22 cellular contexts compared by ENCODE assay signal in genomic region chr12:6118891-6119568, GRCh38. TPM values are rescaled to one million over a fixed set of nuclear protein-coding genes. Genes with fewer than 3 reads are reported as not detected.
DNase-seq lines count a peak whose midpoint lies in the region; ATAC-seq, FAIRE-seq and TF ChIP-seq lines count a peak whose summit lies in the region.
"Had no signal": no experiment of that assay in that cellular context is flagged by ENCODE, and none has a peak within 500 bp of the region (broad histone marks: within the 10 kb centered on the region; RNA-seq: fewer than 3 reads in every experiment).

No MANE protein-coding gene starts in this region.

- H2AK5ac ChIP-seq in H1 (ENCODE audit: low read depth, low read length) (0 out of 2 replicates have a peak overlapping the region, but pooled peaks have one; percentile 39), mesenchymal stem cell (ENCODE audit: low read length, severe bottlenecking) (no peak overlapping the region)

- H3K9me3 ChIP-seq in H1 (ENCODE audit: insufficient read depth in 2 of 2, low read depth in 1 of 2, low read length in 1 of 2) (no peaks in the 10 kb centered on the region), mesenchymal stem cell (ENCODE audit: control insufficient read depth, low read length) (no peaks in the 10 kb centered on the region), suprapubic skin (no peaks in the 10 kb centered on the region)

- H3K36me3 ChIP-seq in H1 (ENCODE audit: control insufficient read depth in 2 of 4, insufficient read depth in 4 of 4, low read length in 3 of 4) (no peaks in the 10 kb centered on the region), mesenchymal stem cell (ENCODE audit: control insufficient read depth in 1 of 2, insufficient read depth in 2 of 2, low read depth in 1 of 2, low read length in 2 of 2) (no peaks in the 10 kb centered on the region), suprapubic skin (no peaks in the 10 kb centered on the region)

- H3K27ac ChIP-seq in H1 (ENCODE audit: low read depth, low read length) (no peak overlapping the region), mesenchymal stem cell (ENCODE audit: low read length, poor library complexity, severe bottlenecking) (no peak overlapping the region), suprapubic skin (no peak overlapping the region)
- H3K27ac ChIP-seq: hepatocyte had no signal

- H2BK12ac ChIP-seq in H1 (ENCODE audit: low read depth, low read length): no peak overlapping the region
- H2BK12ac ChIP-seq in mesenchymal stem cell (ENCODE audit: low read length in 2 of 2): no peak overlapping the region

- H2BK120ac ChIP-seq in H1 (replicated peaks; ENCODE audit: low read depth, low read length): no peak overlapping the region
- H2BK120ac ChIP-seq in mesenchymal stem cell (ENCODE audit: low read depth, low read length): no peak overlapping the region

- no peak for ATAC-seq in GM18858 (IDR thresholded peaks at IDR 0.05; ENCODE audit: unreplicated experiment)
- ATAC-seq: stimulated activated effector memory CD8-positive, alpha-beta T cell treated with anti-CD3 and anti-CD28 coated beads, Interleukin-12 subunit alpha, Interleukin-12 subunit beta, amount 100 ng/mL, for 72 hours had no signal

- TF ChIP-seq EP300 in H1 (IDR thresholded peaks at IDR 0.05; ENCODE audit: borderline replicate concordance in 1 of 2, low read depth in 2 of 2, low read length in 2 of 2) (no peak), suprapubic skin (IDR thresholded peaks at IDR 0.05) (no peak)

- CTCF ChIA-PET in H1 (lab: Charles Lee; ENCODE audit: partially characterized antibody): interaction anchor here (0.8 to 2.1 kb wide), 10 partner anchors 8 to 166 kb away, joined by 3 to 5 read pairs (median 3); no protein-coding TSS in a partner anchor

- H2BK20ac ChIP-seq in H1 (ENCODE audit: low read length): no peak overlapping the region

- no peak overlapping the region for H3K56ac ChIP-seq in H1 (replicated peaks; ENCODE audit: insufficient read length, low read depth, low read length)

- H3K79me1 ChIP-seq in H1 (ENCODE audit: low read depth, low read length) (no peaks in the 10 kb centered on the region), mesenchymal stem cell (replicated peaks; ENCODE audit: low read length, poor library complexity, severe bottlenecking) (no peaks in the 10 kb centered on the region)

- no peak for TF ChIP-seq CTCF in H1 (IDR thresholded peaks at IDR 0.05; ENCODE audit: control extremely low read depth in 1 of 3, insufficient read depth in 1 of 3, low read depth in 1 of 3, low read length in 3 of 3)
- TF ChIP-seq CTCF in suprapubic skin (IDR thresholded peaks at IDR 0.05): no peak

- H4K8ac ChIP-seq in H1 (ENCODE audit: extremely low read depth, insufficient read depth, low read length) (no peak overlapping the region), mesenchymal stem cell (ENCODE audit: low read length) (no peak overlapping the region)

- peak; percentile 38 for DNase-seq in M059J (ENCODE audit: low read depth)
- DNase-seq in H1 (ENCODE audit: low read depth in 1 of 2, low spot score in 2 of 2): no peak
- no peak for DNase-seq in mesenchymal stem cell
- DNase-seq in suprapubic skin (ENCODE audit: low spot score in 2 of 2): peak in 1 of 2 donors; percentile 45
- no peak for DNase-seq in inferior parietal cortex (ENCODE audit: extremely low spot score)
- no peak for DNase-seq in NCI-H2227 treated with DMSO at 0.1 percent for 48 hours (lab: John Stamatoyannopoulos, UW)
- DNase-seq: activated CD4-positive, alpha-beta T cell treated with anti-CD3 and anti-CD28 coated beads, Interleukin-2, amount 50 U/mL, for 1 hour; activated CD8-positive, alpha-beta memory T cell treated with anti-CD3 and anti-CD28 coated beads, Interleukin-2, amount 50 U/mL, for 4 hours; activated effector memory CD4-positive, alpha-beta T cell treated with anti-CD3 and anti-CD28 coated beads, Interleukin-2, amount 50 U/mL, for 16 hours; amniotic stem cell; caudate nucleus; effector CD4-positive, alpha-beta T cell; GOT3; NCI-H1105 treated with DMSO at 0.1 percent for 48 hours; NCI-H524; retina; SHP77 treated with DMSO at 0.1 percent for 48 hours; T-helper 1 cell had no signal

- no peak overlapping the region for H4K91ac ChIP-seq in H1 (replicated peaks; ENCODE audit: insufficient read length, low read length)
- H4K91ac ChIP-seq in mesenchymal stem cell (ENCODE audit: low read length): no peak overlapping the region

- H3K4ac ChIP-seq in H1 (replicated peaks; ENCODE audit: insufficient read length, low read depth, low read length): no peak overlapping the region
- no peak overlapping the region for H3K4ac ChIP-seq in mesenchymal stem cell (ENCODE audit: low read depth in 1 of 2, low read length in 2 of 2)

- FAIRE-seq in H1 (lab: Jason Lieb, UNC): no peak
- FAIRE-seq: keratinocyte had no signal

- H3K4me2 ChIP-seq in H1 (ENCODE audit: insufficient read depth in 1 of 2, low read depth in 2 of 2, low read length in 2 of 2) (no peak overlapping the region), mesenchymal stem cell (ENCODE audit: low read length, poor library complexity, severe bottlenecking) (no peak overlapping the region)
- H3K4me2 ChIP-seq: hepatocyte had no signal

- no peaks in the 10 kb centered on the region for H4K20me1 ChIP-seq in H1 (replicated peaks in 1 of 2; ENCODE audit: control insufficient read depth in 1 of 2, insufficient read depth in 2 of 2, low read length in 2 of 2)

- H3K4me1 ChIP-seq in H1 (replicated peaks in 1 of 4; ENCODE audit: control insufficient read depth in 3 of 4, insufficient read depth in 4 of 4, low read length in 3 of 4): no peaks in the 10 kb centered on the region
- peaks cover 35% of the 10 kb centered on the region for H3K4me1 ChIP-seq in mesenchymal stem cell (ENCODE audit: control insufficient read depth, insufficient read depth, low read depth, low read length)
- peaks cover 9% of the 10 kb centered on the region for H3K4me1 ChIP-seq in suprapubic skin

- H3K23ac ChIP-seq in H1 (ENCODE audit: insufficient read length) (no peak overlapping the region), mesenchymal stem cell (ENCODE audit: low read length in 2 of 2) (no peak overlapping the region)

- H3K79me2 ChIP-seq in H1 (ENCODE audit: control insufficient read depth in 1 of 2, insufficient read depth in 2 of 2, low read length in 2 of 2): no peaks in the 10 kb centered on the region
- H3K79me2 ChIP-seq: hepatocyte had no signal

- no peaks in the 10 kb centered on the region for H3K23me2 ChIP-seq in H1 (ENCODE audit: low read depth, low read length)

- TF ChIP-seq POLR2A in H1 (IDR thresholded peaks at IDR 0.05; ENCODE audit: control extremely low read depth in 1 of 2, low read depth in 2 of 2, low read length in 2 of 2) (no peak), suprapubic skin (IDR thresholded peaks at IDR 0.05) (no peak)

- 91% methylated on average over 9 of the region's 9 CpGs; no CpG with 5 or more reads in 1 of the 2 experiments for WGBS in H1 (ENCODE audit: extremely low coverage in 1 of 2, insufficient coverage in 1 of 2, insufficient read length in 1 of 2, insufficient replicate concordance in 2 of 2, low coverage in 1 of 2, low lambda C conversion rate in 2 of 2, missing lambda C conversion rate in 1 of 2), 2 experiments
- WGBS in mesenchymal stem cell: 88% methylated on average over 9 of the region's 9 CpGs
- WGBS in suprapubic skin: 76% methylated on average over 9 of the region's 9 CpGs

- no peak overlapping the region for H3K18ac ChIP-seq in H1 (ENCODE audit: extremely low read depth, low read length)
- H3K18ac ChIP-seq in mesenchymal stem cell (ENCODE audit: low read depth in 1 of 2, low read length in 2 of 2): peak overlapping the region in 1 of 2 experiments; percentile 9

- H2BK5ac ChIP-seq in H1 (ENCODE audit: low read depth, low read length) (no peak overlapping the region), mesenchymal stem cell (ENCODE audit: low read depth, low read length, poor library complexity, severe bottlenecking) (no peak overlapping the region)

- H3K14ac ChIP-seq in H1 (ENCODE audit: insufficient read length): no peak overlapping the region
- no peak overlapping the region for H3K14ac ChIP-seq in mesenchymal stem cell (ENCODE audit: low read length in 2 of 2)

- H3K9ac ChIP-seq in H1 (replicated peaks in 1 of 4; ENCODE audit: extremely low read depth in 1 of 4, low read depth in 3 of 4, low read length in 3 of 4): no peak overlapping the region
- no peak overlapping the region for H3K9ac ChIP-seq in mesenchymal stem cell (ENCODE audit: low read length)

- POLR2A ChIA-PET in H1 (lab: Charles Lee; ENCODE audit: partially characterized antibody): interaction anchor here (2.3 kb wide), 1 partner anchor 35 kb away, joined by 5 read pairs; no protein-coding TSS in a partner anchor

- TF ChIP-seq RAD21 in H1 (IDR thresholded peaks at IDR 0.05 in 1 of 2, conservative IDR thresholded peaks at IDR 0.05 in 1 of 2; ENCODE audit: low read depth in 2 of 2, low read length in 2 of 2): no peak

- H2BK15ac ChIP-seq in H1 (ENCODE audit: low read length): no peak overlapping the region
- H2BK15ac ChIP-seq in mesenchymal stem cell (ENCODE audit: low read depth, poor library complexity, severe bottlenecking): peak overlapping the region; percentile 12

- no peak overlapping the region for H4K5ac ChIP-seq in H1 (ENCODE audit: insufficient read length, low read depth, low read length)

- H2AFZ ChIP-seq in H1 (ENCODE audit: low read length) (no peak overlapping the region), mesenchymal stem cell (ENCODE audit: low read depth, low read length) (no peak overlapping the region)
- H2AFZ ChIP-seq: hepatocyte had no signal

- H3K27me3 ChIP-seq in H1 (replicated peaks in 1 of 4; ENCODE audit: control insufficient read depth in 3 of 4, extremely low read depth in 1 of 4, insufficient read depth in 3 of 4, low read length in 3 of 4): no peaks in the 10 kb centered on the region
- H3K27me3 ChIP-seq in mesenchymal stem cell (ENCODE audit: control insufficient read depth in 1 of 2, insufficient read depth in 1 of 2, low read length in 2 of 2): peaks cover 0 to 28% of the 10 kb centered on the region in 2 experiments
- H3K27me3 ChIP-seq in suprapubic skin: no peaks in the 10 kb centered on the region
- H3K27me3 ChIP-seq: hepatocyte had no signal

- H3K4me3 ChIP-seq in H1 (ENCODE audit: extremely low read depth in 1 of 4, insufficient read depth in 2 of 4, low read depth in 3 of 4, low read length in 4 of 4) (no peak overlapping the region), mesenchymal stem cell (ENCODE audit: insufficient read depth in 1 of 2, low read depth in 1 of 2, low read length in 2 of 2) (no peak overlapping the region), suprapubic skin (peak overlapping the region; percentile 6)
- H3K4me3 ChIP-seq: hepatocyte had no signal

RNA-seq across cellular contexts. Expression of gene VWF, which starts 5.4 kb away (rescaled TPM):
- total RNA-seq in M059J (2014; rRNA removed; shearing (Covaris generic)): 0.05 TPM in 1 of 2 replicates, not detected in the other
- total RNA-seq in H1 (2021; fragmentation: NEBNext Ultra II Directional; extraction: Animal tissue kit (Norgen Biotek cat#: 25700)): 0.60 and 0.63 TPM in 2 replicates
- 0.39 and 0.67 TPM in 2 replicates for polyA plus RNA-seq in H1 (2011; rRNA removed)
- polyA plus RNA-seq in H1 (2011; cell fraction: cytosol; rRNA removed): 0.40 TPM
- polyA plus RNA-seq in H1 (2011; cell fraction: nucleus; rRNA removed): 1.1 TPM
- 0.54 to 0.73 TPM (median 0.56 TPM) in 4 replicates for polyA plus RNA-seq in H1 (2012, experiment 1 of 2)
- polyA plus RNA-seq in H1 (2012, experiment 2 of 2): 0.18 TPM
- polyA plus RNA-seq in H1 (2013, experiment 1 of 2): 0.28 TPM
- polyA plus RNA-seq in H1 (2013, experiment 2 of 2): 0.17 TPM
- 1.2 and 1.5 TPM in 2 replicates for polyA minus RNA-seq in H1 (2011; rRNA and poly(A)+ RNA removed)
- 0.37 TPM for polyA minus RNA-seq in H1 (2011; cell fraction: cytosol; rRNA and poly(A)+ RNA removed)
- 1.7 TPM for polyA minus RNA-seq in H1 (2011; cell fraction: nucleus; rRNA and poly(A)+ RNA removed)
- polyA plus RNA-seq in mesenchymal stem cell (2013, experiment 1 of 2): 0.07 TPM
- 0.12 TPM for polyA plus RNA-seq in mesenchymal stem cell (2013, experiment 2 of 2)
- total RNA-seq in suprapubic skin: 10 to 100 TPM; 35.5 to 91.7 (median 61.7) TPM

Comparison
In these comparisons a context has a peak if more than half of its experiments do, and no peak if none do; other contexts are left out.
1. RNA of gene VWF, which starts 5.4 kb away (total RNA-seq): 35.5 to 91.7 TPM in suprapubic skin; 0.60 to 0.63 TPM in H1 and 0.05 TPM in M059J; every median in the first group is over 10 times any median in the second.